9 cellular contexts compared by ENCODE assay signal in the genomic region with DNA sequence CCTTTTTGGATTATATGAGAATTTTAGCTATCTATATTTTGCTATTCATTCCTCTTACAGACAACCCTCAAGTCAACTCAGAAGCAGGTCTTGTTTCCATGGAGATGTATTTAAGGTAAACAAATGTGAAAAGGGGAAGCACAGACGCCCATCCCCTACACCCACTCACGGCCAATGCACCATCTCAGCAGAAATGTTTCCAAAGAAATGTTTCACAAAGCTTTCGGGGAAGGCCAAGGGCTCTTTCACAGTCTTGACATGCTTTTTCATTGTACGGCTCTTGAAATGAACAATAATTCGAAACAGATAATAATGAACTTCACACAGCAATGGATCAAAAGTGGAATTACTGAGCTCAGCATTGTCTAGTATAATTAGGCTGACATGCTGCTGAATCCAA.
DNase-seq lines count a peak whose midpoint lies in the region; ATAC-seq and TF ChIP-seq lines count a peak whose summit lies in the region.
"Had no signal": no experiment of that assay in that cellular context is flagged by ENCODE, and none has a peak within 500 bp of the region (broad histone marks: within the 10 kb centered on the region; RNA-seq: fewer than 3 reads in every experiment).

No MANE protein-coding gene starts in this region.

- no peak overlapping the region for H3K14ac ChIP-seq in trophoblast cell (ENCODE audit: low read length)

- H3K4ac ChIP-seq in trophoblast cell (ENCODE audit: low read depth, low read length), result no peak overlapping the region

- peak in 4 of 5 donors; percentile 21 to 49 (median 42) for DNase-seq in CD4-positive, alpha-beta memory T cell
- peak; percentile 76 to 84 for DNase-seq in activated T-cell treated with anti-CD3 and anti-CD28 coated beads, Interleukin-2, amount 50 U/mL, for 72 hours
- DNase-seq in trophoblast cell (peak; percentile 17 to 40), MG63 (no peak), NCI-H2196 (lab: John Stamatoyannopoulos, UW; ENCODE audit: unreplicated experiment) (no peak), coronary artery (ENCODE audit: low spot score) (no peak)

- H2AK5ac ChIP-seq in trophoblast cell (ENCODE audit: low read length), result no peak overlapping the region

- H3K18ac ChIP-seq in trophoblast cell (ENCODE audit: low read length), result no peak overlapping the region

- no peak overlapping the region for H3K4me2 ChIP-seq in trophoblast cell (ENCODE audit: low read length)

- H3K4me1 Mint-ChIP-seq in CD4-positive, alpha-beta memory T cell, result peaks cover 22 to 44% (median 32%) of the 10 kb centered on the region in 4 donors
- H3K4me1 Mint-ChIP-seq in activated T-cell treated with anti-CD3 and anti-CD28 coated beads, Interleukin-2, amount 50 U/mL, for 72 hours (ENCODE audit: low read depth), result peaks cover 64% of the 10 kb centered on the region

- H4K12ac ChIP-seq in trophoblast cell (ENCODE audit: low read depth, low read length), result no peak overlapping the region

- POLR2A ChIA-PET in CD4-positive, alpha-beta memory T cell (lab: Charles Lee; ENCODE audit: partially characterized antibody), result interaction anchor here (0.9 to 1.2 kb wide), 4 partner anchors 8 to 251 kb away, joined by 3 read pairs; no protein-coding TSS in a partner anchor

- peak overlapping the region; percentile 43 to 91 (median 60) for H3K27ac Mint-ChIP-seq in CD4-positive, alpha-beta memory T cell
- peak overlapping the region; percentile 98 for H3K27ac Mint-ChIP-seq in activated T-cell treated with anti-CD3 and anti-CD28 coated beads, Interleukin-2, amount 50 U/mL, for 72 hours

- H2BK120ac ChIP-seq in trophoblast cell (ENCODE audit: insufficient read depth, low read length, poor library complexity), result no peak overlapping the region

- no peaks in the 10 kb centered on the region for H3K27me3 ChIP-seq in CD4-positive, alpha-beta memory T cell (ENCODE audit: insufficient read depth, low read length)
- H3K27me3 ChIP-seq in trophoblast cell (ENCODE audit: insufficient read depth, low read length) (no peaks in the 10 kb centered on the region), MG63 (no peaks in the 10 kb centered on the region)

- no peak for TF ChIP-seq CTCF in coronary artery (IDR thresholded peaks at IDR 0.05)

- peaks cover 31% of the 10 kb centered on the region for H3K4me1 ChIP-seq in CD4-positive, alpha-beta memory T cell (ENCODE audit: insufficient read depth, low read length)
- no peaks in the 10 kb centered on the region for H3K4me1 ChIP-seq in trophoblast cell (ENCODE audit: control insufficient read depth in 1 of 2, insufficient read depth in 2 of 2, low read length in 2 of 2)

- no peak overlapping the region for H2AFZ ChIP-seq in trophoblast cell (ENCODE audit: insufficient read depth, low read length, poor library complexity)

- H3K36me3 Mint-ChIP-seq in CD4-positive, alpha-beta memory T cell, result no peaks in the 10 kb centered on the region
- H3K36me3 Mint-ChIP-seq in activated T-cell treated with anti-CD3 and anti-CD28 coated beads, Interleukin-2, amount 50 U/mL, for 72 hours (ENCODE audit: insufficient read depth in 2 of 2), result peaks cover 14 to 17% of the 10 kb centered on the region in 2 donors

- peaks cover 0 to 6% (median 3%) of the 10 kb centered on the region in 8 donors for H3K9me3 Mint-ChIP-seq in CD4-positive, alpha-beta memory T cell
- H3K9me3 Mint-ChIP-seq in activated T-cell treated with anti-CD3 and anti-CD28 coated beads, Interleukin-2, amount 50 U/mL, for 72 hours, result peaks cover 4 to 15% of the 10 kb centered on the region in 2 donors

- peak overlapping the region in 1 of 2 donors; percentile 13 for H3K4me3 ChIP-seq in CD4-positive, alpha-beta memory T cell (ENCODE audit: low read length in 2 of 2)
- H3K4me3 ChIP-seq in trophoblast cell (ENCODE audit: low read depth, low read length), result no peak overlapping the region
- no peak overlapping the region for H3K4me3 ChIP-seq in MG63
- no peak overlapping the region for H3K4me3 ChIP-seq in coronary artery

- no peak overlapping the region for H4K91ac ChIP-seq in trophoblast cell (ENCODE audit: low read depth, low read length)

- H3K79me2 ChIP-seq in trophoblast cell (ENCODE audit: control insufficient read depth, insufficient read depth, low read length, poor library complexity), result no peaks in the 10 kb centered on the region

- H3K23ac ChIP-seq in trophoblast cell (ENCODE audit: low read length), result no peak overlapping the region

- H2BK5ac ChIP-seq in trophoblast cell (ENCODE audit: low read depth, low read length, poor library complexity), result no peak overlapping the region

- no CpG with 5 or more reads among the region's 5 CpGs for WGBS in trophoblast cell (ENCODE audit: extremely low coverage, insufficient coverage, insufficient read length)

- no peaks in the 10 kb centered on the region for H3K9me3 ChIP-seq in CD4-positive, alpha-beta memory T cell (ENCODE audit: control insufficient read depth in 1 of 2, low read length in 2 of 2)
- H3K9me3 ChIP-seq in trophoblast cell (ENCODE audit: insufficient read depth, low read depth, low read length) (no peaks in the 10 kb centered on the region), MG63 (peaks cover 7% of the 10 kb centered on the region)

- peak overlapping the region in 7 of 8 donors; percentile 1 to 65 (median 33) for H3K4me3 Mint-ChIP-seq in CD4-positive, alpha-beta memory T cell
- H3K4me3 Mint-ChIP-seq in activated T-cell treated with anti-CD3 and anti-CD28 coated beads, Interleukin-2, amount 50 U/mL, for 72 hours, result peak overlapping the region; percentile 74 to 80

- no peaks in the 10 kb centered on the region for H3K79me1 ChIP-seq in trophoblast cell (ENCODE audit: low read length)

- H2BK12ac ChIP-seq in trophoblast cell (ENCODE audit: low read length), result no peak overlapping the region

- ATAC-seq in GM19468 (IDR thresholded peaks at IDR 0.05; ENCODE audit: extremely low read depth, unreplicated experiment) (peak; percentile 71), HG03520 (IDR thresholded peaks at IDR 0.05; ENCODE audit: unreplicated experiment) (peak; percentile 73)
- peak; percentile 66 to 73 for ATAC-seq in activated T-cell treated with anti-CD3 and anti-CD28 coated beads, Interleukin-2, amount 50 U/mL, for 72 hours (replicated peaks in 1 of 2)
- ATAC-seq: left colon had no signal

- no peak overlapping the region for H4K8ac ChIP-seq in trophoblast cell (ENCODE audit: low read depth, low read length)

- H3K9ac ChIP-seq in trophoblast cell (ENCODE audit: low read length), result no peak overlapping the region

- intact Hi-C loops in CD4-positive, alpha-beta memory T cell (cut with micrococcal nuclease), result loop anchor here (2.0 kb wide), 1 partner anchor 14 kb away; no protein-coding TSS in a partner anchor

- CTCF ChIA-PET in CD4-positive, alpha-beta memory T cell (lab: Charles Lee; ENCODE audit: partially characterized antibody), result interaction anchor here (0.9 to 3.2 kb wide), 6 partner anchors 8 to 256 kb away, joined by 3 to 17 read pairs (median 4); no protein-coding TSS in a partner anchor

- H3K27me3 Mint-ChIP-seq in CD4-positive, alpha-beta memory T cell, result no peaks in the 10 kb centered on the region
- H3K27me3 Mint-ChIP-seq in activated T-cell treated with anti-CD3 and anti-CD28 coated beads, Interleukin-2, amount 50 U/mL, for 72 hours (ENCODE audit: low read depth), result no peaks in the 10 kb centered on the region

- no peak overlapping the region for H3K27ac ChIP-seq in CD4-positive, alpha-beta memory T cell (ENCODE audit: low read depth, low read length)
- no peak overlapping the region for H3K27ac ChIP-seq in trophoblast cell (ENCODE audit: low read depth, low read length)
- peak overlapping the region in 1 of 2 donors; percentile 62 for H3K27ac ChIP-seq in coronary artery

- H3K36me3 ChIP-seq in CD4-positive, alpha-beta memory T cell (ENCODE audit: insufficient read depth, low read length), result no peaks in the 10 kb centered on the region
- H3K36me3 ChIP-seq in trophoblast cell (ENCODE audit: control insufficient read depth in 1 of 2, insufficient read depth in 2 of 2, low read length in 2 of 2) (no peaks in the 10 kb centered on the region), MG63 (no peaks in the 10 kb centered on the region)

Comparison
In these comparisons a context has a peak if more than half of its experiments do, and no peak if none do; other contexts are left out.
1. DNase-seq: peak in CD4-positive, alpha-beta memory T cell (4 of 5), activated T-cell treated with anti-CD3 and anti-CD28 coated beads, Interleukin-2, amount 50 U/mL, for 72 hours (2 of 2) and trophoblast cell (2 of 2); none in MG63 (single experiment), NCI-H2196 (single experiment) and coronary artery (single experiment).
2. Peak in every context shown above with its lines, with median percentiles within 50 percentile points of each other: ATAC-seq.